ENCODE assay signal across 3 cellular contexts in genomic region chr20:48348022-48348421, GRCh38.
TF ChIP-seq lines count a peak whose summit lies in the region.

No MANE protein-coding gene starts in this region.

TF ChIP-seq in A549, 52 proteins besides CTCF, POLR2A, EP300 and RAD21:
- TF ChIP-seq PBX3 (IDR thresholded peaks at IDR 0.05) (no peak), FOXS1 (CRISPR knock-in tag; IDR thresholded peaks at IDR 0.05) (no peak), MAFK (IDR thresholded peaks at IDR 0.05; ENCODE audit: partially characterized antibody) (peak; percentile 89), CBX2 (IDR thresholded peaks at IDR 0.05; ENCODE audit: borderline replicate concordance, low read depth) (no peak), ELK1 (IDR thresholded peaks at IDR 0.05; ENCODE audit: low read depth, low read length) (no peak)

TF ChIP-seq in IMR-90, 13 proteins besides CTCF, POLR2A, EP300 and RAD21:
- no peak for TF ChIP-seq BHLHE40 (IDR thresholded peaks at IDR 0.05; ENCODE audit: low read depth, low read length)
- TF ChIP-seq MAFK (IDR thresholded peaks at IDR 0.05; ENCODE audit: low read depth, low read length), result peak; percentile 83

TF ChIP-seq in H1, 55 proteins besides CTCF, POLR2A, EP300 and RAD21:
- TF ChIP-seq SP4 (IDR thresholded peaks at IDR 0.05; ENCODE audit: low read length), result no peak
- peak; percentile 30; the same call in 1 of the 2 replicates for TF ChIP-seq MAFK (IDR thresholded peaks at IDR 0.05; ENCODE audit: low read depth, low read length)
